Comparison of ENCODE assay signal across 2 cellular contexts in the genomic region with DNA sequence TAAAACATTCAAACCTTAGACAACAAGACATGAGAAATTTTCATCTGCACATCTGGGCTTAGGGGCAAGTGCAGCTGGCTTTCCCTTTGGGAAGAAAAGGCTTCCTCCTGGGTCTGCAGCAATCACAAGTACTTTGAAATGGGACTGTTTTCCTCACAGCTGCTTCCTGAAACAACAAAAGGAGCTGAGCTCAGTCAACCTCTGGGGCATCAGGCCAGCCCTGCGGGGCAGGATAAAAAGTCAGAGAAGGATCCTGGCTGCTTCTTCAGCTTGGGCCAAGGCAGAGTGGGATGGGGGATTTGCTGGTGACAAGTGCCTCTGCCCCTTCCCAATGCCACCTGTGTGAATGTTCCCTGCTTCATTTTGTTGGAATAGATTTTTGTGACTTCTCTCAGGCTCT.
TF ChIP-seq lines count a peak whose summit lies in the region.

No MANE protein-coding gene starts in this region.

TF ChIP-seq in liver, 16 proteins besides CTCF, POLR2A, EP300 and RAD21:
- peak; percentile 35 for TF ChIP-seq NR2F2 (IDR thresholded peaks at IDR 0.05)
- TF ChIP-seq, protein P1, sequence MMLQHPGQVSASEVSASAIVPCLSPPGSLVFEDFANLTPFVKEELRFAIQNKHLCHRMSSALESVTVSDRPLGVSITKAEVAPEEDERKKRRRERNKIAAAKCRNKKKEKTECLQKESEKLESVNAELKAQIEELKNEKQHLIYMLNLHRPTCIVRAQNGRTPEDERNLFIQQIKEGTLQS (IDR thresholded peaks at IDR 0.05), result no peak

TF ChIP-seq in HepG2, 621 proteins besides CTCF, POLR2A, EP300 and RAD21:
- TF ChIP-seq HMG20A (CRISPR knock-in tag; IDR thresholded peaks at IDR 0.05; ENCODE audit: borderline replicate concordance), result no peak
- TF ChIP-seq, protein P2, sequence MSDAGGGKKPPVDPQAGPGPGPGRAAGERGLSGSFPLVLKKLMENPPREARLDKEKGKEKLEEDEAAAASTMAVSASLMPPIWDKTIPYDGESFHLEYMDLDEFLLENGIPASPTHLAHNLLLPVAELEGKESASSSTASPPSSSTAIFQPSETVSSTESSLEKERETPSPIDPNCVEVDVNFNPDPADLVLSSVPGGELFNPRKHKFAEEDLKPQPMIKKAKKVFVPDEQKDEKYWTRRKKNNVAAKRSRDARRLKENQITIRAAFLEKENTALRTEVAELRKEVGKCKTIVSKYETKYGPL (CRISPR knock-in tag; IDR thresholded peaks at IDR 0.05), result no peak
